In genomic region chr12:108562348-108563134, GRCh38 we compare ENCODE assay signal across 8 cellular contexts. TPM values are rescaled to one million over a fixed set of nuclear protein-coding genes. Genes with fewer than 3 reads are reported as not detected.
A peak's percentile ranks its signal among the peaks of the same experiment; 100 is the strongest.
DNase-seq lines count a peak whose midpoint lies in the region; ATAC-seq and TF ChIP-seq lines count a peak whose summit lies in the region.

ISCU (plus strand) TSS chr12:108562596; CDS start chr12:108562623, 27 bp downstream.

- H3K4me3 Mint-ChIP-seq in naive B cell = peak within 1 kb of the TSS; percentile 97 to 100 (median 100)
- peak within 1 kb of the TSS; percentile 92 for H3K4me3 Mint-ChIP-seq in stimulated activated effector memory CD8-positive, alpha-beta T cell treated with anti-CD3 and anti-CD28 coated beads, Interleukin-12 subunit alpha, Interleukin-12 subunit beta, amount 100 ng/mL, for 72 hours

- no peaks in the 10 kb centered on the region for H3K27me3 Mint-ChIP-seq in naive B cell

- peaks cover 7 to 13% of the 10 kb centered on the region in 2 donors for H3K36me3 Mint-ChIP-seq in naive B cell
- peaks cover 82% of the 10 kb centered on the region for H3K36me3 Mint-ChIP-seq in stimulated activated effector memory CD8-positive, alpha-beta T cell treated with anti-CD3 and anti-CD28 coated beads, Interleukin-12 subunit alpha, Interleukin-12 subunit beta, amount 100 ng/mL, for 72 hours

- H3K4me1 Mint-ChIP-seq in naive B cell = peaks cover 30 to 69% (median 37%) of the 10 kb centered on the region in 3 donors
- peaks cover 44% of the 10 kb centered on the region for H3K4me1 Mint-ChIP-seq in stimulated activated effector memory CD8-positive, alpha-beta T cell treated with anti-CD3 and anti-CD28 coated beads, Interleukin-12 subunit alpha, Interleukin-12 subunit beta, amount 100 ng/mL, for 72 hours

- DNase-seq in EH (ENCODE audit: low read depth) (peak; percentile 96), H4 (ENCODE audit: low spot score) (peak; percentile 94), LNCaP clone FGC (ENCODE audit: low read depth) (peak; percentile 82), RPMI8226 (peak; percentile 99), fibroblast of gingiva (ENCODE audit: low read depth) (peak; percentile 95), naive B cell (peak; percentile 99)
- peak; percentile 98 to 99 for DNase-seq in activated T-helper 1 cell treated with anti-CD3 and anti-CD28 coated beads, Interleukin-2, amount 50 U/mL, for 16 hours (ENCODE audit: low read depth in 1 of 2, low spot score in 1 of 2)
- peak; percentile 99 to 100 for DNase-seq in stimulated activated effector memory CD8-positive, alpha-beta T cell treated with anti-CD3 and anti-CD28 coated beads, Interleukin-12 subunit alpha, Interleukin-12 subunit beta, amount 100 ng/mL, for 72 hours (ENCODE audit: low spot score in 2 of 2)

- ATAC-seq in naive B cell (ENCODE audit: low read depth in 2 of 2) = peak; percentile 68 to 70
- ATAC-seq in stimulated activated effector memory CD8-positive, alpha-beta T cell treated with anti-CD3 and anti-CD28 coated beads, Interleukin-12 subunit alpha, Interleukin-12 subunit beta, amount 100 ng/mL, for 72 hours = peak; percentile 69

- H3K27ac Mint-ChIP-seq in naive B cell = peak within 1 kb of the TSS; percentile 98 to 100 (median 100)
- peak within 1 kb of the TSS; percentile 99 for H3K27ac Mint-ChIP-seq in stimulated activated effector memory CD8-positive, alpha-beta T cell treated with anti-CD3 and anti-CD28 coated beads, Interleukin-12 subunit alpha, Interleukin-12 subunit beta, amount 100 ng/mL, for 72 hours

- peak within 1 kb of the TSS; percentile 63 for H3K4me3 ChIP-seq in LNCaP clone FGC (ENCODE audit: low read depth, low read length)

- H3K9me3 Mint-ChIP-seq in naive B cell = no peaks in the 10 kb centered on the region
- H3K9me3 Mint-ChIP-seq in stimulated activated effector memory CD8-positive, alpha-beta T cell treated with anti-CD3 and anti-CD28 coated beads, Interleukin-12 subunit alpha, Interleukin-12 subunit beta, amount 100 ng/mL, for 72 hours = no peaks in the 10 kb centered on the region

- no peak for TF ChIP-seq CTCF in LNCaP clone FGC (IDR thresholded peaks at IDR 0.05; ENCODE audit: control insufficient read depth, extremely low read depth, insufficient read depth)

RNA-seq across cellular contexts. Expression of gene ISCU, which starts in this region (rescaled TPM):
- 119 and 124 TPM in 2 replicates for total RNA-seq in H4 (2014; rRNA removed; shearing (Covaris generic))
- polyA plus RNA-seq in naive B cell (ENCODE audit: low read depth in 6 of 6) = 100 to 1,000 TPM; 316 to 418 (median 365) TPM

Comparison
In these comparisons a context has a peak if more than half of its experiments do, and no peak if none do; other contexts are left out.
1. Peak in every context shown above with its lines: DNase-seq, ATAC-seq and H3K4me3 ChIP-seq.